In the genomic region with DNA sequence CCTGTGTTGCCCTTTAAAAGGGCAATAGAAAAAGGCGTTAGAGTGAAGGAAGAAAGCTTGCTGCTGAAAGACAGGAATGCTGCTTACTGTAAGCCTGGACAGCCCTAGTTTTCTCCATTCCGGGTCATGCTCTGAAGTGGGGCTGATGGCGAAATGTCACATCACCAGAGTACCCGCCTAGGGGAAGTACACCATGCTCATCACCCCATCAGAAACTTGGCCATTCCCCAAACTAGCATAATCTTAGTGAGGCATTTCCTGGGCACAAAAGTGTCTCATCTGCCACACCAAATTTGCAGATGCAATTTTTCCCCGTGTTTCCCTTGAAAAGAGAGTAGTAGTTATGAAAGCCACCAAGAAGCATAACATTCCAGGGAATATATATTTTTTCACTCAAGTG, we compare ENCODE assay signal across 17 cellular contexts. TPM values are rescaled to one million over a fixed set of nuclear protein-coding genes. Genes with fewer than 3 reads are reported as not detected.
A peak's percentile ranks its signal among the peaks of the same experiment; 100 is the strongest.
DNase-seq lines count a peak whose midpoint lies in the region; ATAC-seq and TF ChIP-seq lines count a peak whose summit lies in the region.
"Had no signal": no experiment of that assay in that cellular context is flagged by ENCODE, and none has a peak within 500 bp of the region (broad histone marks: within the 10 kb centered on the region; RNA-seq: fewer than 3 reads in every experiment).

No MANE protein-coding gene starts in this region.

- H2BK5ac ChIP-seq in trophoblast cell (ENCODE audit: low read depth, low read length, poor library complexity): no peak overlapping the region

- no peaks in the 10 kb centered on the region for H3K79me1 ChIP-seq in trophoblast cell (ENCODE audit: low read length)

- peak overlapping the region in 1 of 2 donors; percentile 23 for H3K4me3 Mint-ChIP-seq in CD14-positive monocyte

- intact Hi-C loops in CD14-positive monocyte (cut with micrococcal nuclease): loop anchor here in 1 of 2 donors (2.0 kb wide), 1 partner anchor 25 kb away; no protein-coding TSS in a partner anchor

- H3K27ac Mint-ChIP-seq in CD14-positive monocyte: peak overlapping the region; percentile 84 to 95 (median 92)

- H3K9me3 Mint-ChIP-seq in CD14-positive monocyte: peaks cover 0 to 7% (median 2%) of the 10 kb centered on the region in 7 donors

- ATAC-seq in GM21367 (IDR thresholded peaks at IDR 0.05; ENCODE audit: unreplicated experiment): no peak
- ATAC-seq in HG03280 (IDR thresholded peaks at IDR 0.05; ENCODE audit: unreplicated experiment): no peak

- no peaks in the 10 kb centered on the region for H3K27me3 Mint-ChIP-seq in CD14-positive monocyte (ENCODE audit: low read depth in 3 of 3)

- no peaks in the 10 kb centered on the region for H3K27me3 ChIP-seq in trophoblast cell (ENCODE audit: insufficient read depth, low read length)
- no peaks in the 10 kb centered on the region for H3K27me3 ChIP-seq in MG63
- H3K27me3 ChIP-seq: ovary, SJSA1 had no signal

- peaks cover 0 to 3% of the 10 kb centered on the region in 2 donors for H3K36me3 Mint-ChIP-seq in CD14-positive monocyte

- no peak overlapping the region for H2BK120ac ChIP-seq in trophoblast cell (ENCODE audit: insufficient read depth, low read length, poor library complexity)

- WGBS in trophoblast cell (ENCODE audit: extremely low coverage, insufficient coverage, insufficient read length): no CpG with 5 or more reads among the region's 5 CpGs

- H2AK5ac ChIP-seq in trophoblast cell (ENCODE audit: low read length): no peak overlapping the region

- H3K23ac ChIP-seq in trophoblast cell (ENCODE audit: low read length): no peak overlapping the region

- no peak overlapping the region for H4K91ac ChIP-seq in trophoblast cell (ENCODE audit: low read depth, low read length)

- H3K4me2 ChIP-seq in trophoblast cell (ENCODE audit: low read length): no peak overlapping the region

- H4K12ac ChIP-seq in trophoblast cell (ENCODE audit: low read depth, low read length): no peak overlapping the region

- no peak overlapping the region for H3K14ac ChIP-seq in trophoblast cell (ENCODE audit: low read length)

- H3K4me1 ChIP-seq in trophoblast cell (ENCODE audit: control insufficient read depth in 1 of 2, insufficient read depth in 2 of 2, low read length in 2 of 2): no peaks in the 10 kb centered on the region
- H3K4me1 ChIP-seq: SJSA1 had no signal

- no peaks in the 10 kb centered on the region for H3K79me2 ChIP-seq in trophoblast cell (ENCODE audit: control insufficient read depth, insufficient read depth, low read length, poor library complexity)

- peaks cover 33% of the 10 kb centered on the region for H3K4me1 Mint-ChIP-seq in CD14-positive monocyte

- H2AFZ ChIP-seq in trophoblast cell (ENCODE audit: insufficient read depth, low read length, poor library complexity): no peak overlapping the region

- H3K4me3 ChIP-seq in fibroblast of mammary gland (ENCODE audit: control insufficient read depth, low read depth, low read length): no peak overlapping the region
- H3K4me3 ChIP-seq in trophoblast cell (ENCODE audit: low read depth, low read length): no peak overlapping the region
- no peak overlapping the region for H3K4me3 ChIP-seq in MG63
- H3K4me3 ChIP-seq: ovary, SJSA1 had no signal

- DNase-seq in CD14-positive monocyte (ENCODE audit: low spot score): peak; percentile 82
- DNase-seq in MV-4-11 (lab: John Stamatoyannopoulos, UW): peak; percentile 87
- peak; percentile 15 for DNase-seq in fibroblast of mammary gland (ENCODE audit: low read depth)
- DNase-seq in trophoblast cell: peak; percentile 7 to 46
- DNase-seq in MG63: no peak
- no peak for DNase-seq in NCI-H2171 (lab: John Stamatoyannopoulos, UW)
- DNase-seq: effector CD4-positive, alpha-beta T cell; mesendoderm; NCI-H1092; NCI-H524; ovary; stimulated activated CD4-positive, alpha-beta T cell treated with anti-CD3 and anti-CD28 coated beads, Interleukin-1b, Interleukin-23, amount 100 ng/mL, for 48 hours; WERI-Rb-1 had no signal

- no peak overlapping the region for H4K8ac ChIP-seq in trophoblast cell (ENCODE audit: low read depth, low read length)

- H3K36me3 ChIP-seq in trophoblast cell (ENCODE audit: control insufficient read depth in 1 of 2, insufficient read depth in 2 of 2, low read length in 2 of 2) (no peaks in the 10 kb centered on the region), MG63 (no peaks in the 10 kb centered on the region)
- H3K36me3 ChIP-seq: ovary, SJSA1, WERI-Rb-1 had no signal

- H3K18ac ChIP-seq in trophoblast cell (ENCODE audit: low read length): no peak overlapping the region

- H3K9me3 ChIP-seq in trophoblast cell (ENCODE audit: insufficient read depth, low read depth, low read length): no peaks in the 10 kb centered on the region
- H3K9me3 ChIP-seq in MG63: no peaks in the 10 kb centered on the region
- H3K9me3 ChIP-seq: ovary, SJSA1 had no signal

- H3K9ac ChIP-seq in trophoblast cell (ENCODE audit: low read length): no peak overlapping the region

- TF ChIP-seq CTCF in CD14-positive monocyte (IDR thresholded peaks at IDR 0.05) (no peak), fibroblast of mammary gland (conservative IDR thresholded peaks at IDR 0.05; ENCODE audit: control insufficient read depth, insufficient read depth, low read depth, low read length) (no peak)

- no peak overlapping the region for H3K27ac ChIP-seq in trophoblast cell (ENCODE audit: low read depth, low read length)
- H3K27ac ChIP-seq: HL-60, ovary, SJSA1, WERI-Rb-1 had no signal

- no peak overlapping the region for H3K4ac ChIP-seq in trophoblast cell (ENCODE audit: low read depth, low read length)

- H2BK12ac ChIP-seq in trophoblast cell (ENCODE audit: low read length): no peak overlapping the region

RNA-seq across cellular contexts. Expression of a gene that starts 47.8 kb away (rescaled TPM):
- polyA plus RNA-seq in CD14-positive monocyte: 10 to 100 TPM; 19.6 to 30.6 TPM
- 27.7 and 28.8 TPM in 2 replicates for polyA plus RNA-seq in trophoblast cell (2013)
- total RNA-seq in MG63 (2014; rRNA removed; shearing (Covaris generic); ENCODE audit: low replicate concordance): 11.8 and 19.9 TPM in 2 replicates

Comparison
In these comparisons a context has a peak if more than half of its experiments do, and no peak if none do; other contexts are left out.
1. DNase-seq: peak in CD14-positive monocyte (single experiment), MV-4-11 (single experiment), fibroblast of mammary gland (single experiment) and trophoblast cell (2 of 2); none in MG63 (single experiment) and NCI-H2171 (single experiment).